21 cellular contexts compared by ENCODE assay signal in genomic region chr9:37987467-37987981, GRCh38.
A peak's percentile ranks its signal among the peaks of the same experiment; 100 is the strongest.
DNase-seq lines count a peak whose midpoint lies in the region; ATAC-seq and TF ChIP-seq lines count a peak whose summit lies in the region.
"Had no signal": no experiment of that assay in that cellular context is flagged by ENCODE, and none has a peak within 500 bp of the region (broad histone marks: within the 10 kb centered on the region; RNA-seq: fewer than 3 reads in every experiment).

No MANE protein-coding gene starts in this region.

- H3K4me1 ChIP-seq in right atrium auricular region, result peaks cover 0 to 64% of the 10 kb centered on the region in 2 donors

- H3K36me3 ChIP-seq in SK-N-MC (ENCODE audit: insufficient read depth, low read length) (0 out of 2 replicates have a peak, but pooled peaks cover 4% of the 10 kb centered on the region), right atrium auricular region (no peaks in the 10 kb centered on the region)
- H3K36me3 ChIP-seq: spleen had no signal

- no peaks in the 10 kb centered on the region for H3K4me1 Mint-ChIP-seq in activated T-cell treated with anti-CD3 and anti-CD28 coated beads, Interleukin-2, amount 50 U/mL, for 4 hours (ENCODE audit: low read depth)
- H3K4me1 Mint-ChIP-seq: CD4-positive, CD25-positive, alpha-beta regulatory T cell had no signal

- H3K27ac ChIP-seq in SK-N-MC, result peak overlapping the region; percentile 98
- H3K27ac ChIP-seq in right atrium auricular region, result peak overlapping the region; percentile 64 to 84
- H3K27ac ChIP-seq: spleen had no signal

- no peak overlapping the region for H3K9ac ChIP-seq in SK-N-MC (ENCODE audit: insufficient read length)

- H3K9me3 ChIP-seq in SK-N-MC (ENCODE audit: low read depth, low read length) (no peaks in the 10 kb centered on the region), right atrium auricular region (no peaks in the 10 kb centered on the region)
- H3K9me3 ChIP-seq: spleen had no signal

- H3K4me3 ChIP-seq in SK-N-MC (no peak overlapping the region), right atrium auricular region (no peak overlapping the region)
- H3K4me3 ChIP-seq: spleen had no signal

- no peak for TF ChIP-seq POLR2A in GM18505 (IDR thresholded peaks at IDR 0.05; ENCODE audit: borderline replicate concordance, extremely low read depth, insufficient read depth, insufficient read length)

- ATAC-seq in Right ventricle myocardium inferior (peak; percentile 35), GM18505 (IDR thresholded peaks at IDR 0.05; ENCODE audit: unreplicated experiment) (no peak), HG03520 (IDR thresholded peaks at IDR 0.05; ENCODE audit: unreplicated experiment) (no peak)
- no peak for ATAC-seq in activated T-cell treated with anti-CD3 and anti-CD28 coated beads, Interleukin-2, amount 50 U/mL, for 4 hours
- ATAC-seq: activated CD8-positive, alpha-beta memory T cell treated with anti-CD3 and anti-CD28 coated beads, Interleukin-2, amount 10 ng/mL, durations not matched to agents 7 days and 5 days; naive thymus-derived CD8-positive, alpha-beta T cell had no signal

- H3K9me3 Mint-ChIP-seq in activated T-cell treated with anti-CD3 and anti-CD28 coated beads, Interleukin-2, amount 50 U/mL, for 4 hours, result no peaks in the 10 kb centered on the region
- H3K9me3 Mint-ChIP-seq: naive thymus-derived CD8-positive, alpha-beta T cell; stimulated activated effector memory CD8-positive, alpha-beta T cell treated with anti-CD3 and anti-CD28 coated beads, Interleukin-12 subunit alpha, Interleukin-12 subunit beta, amount 100 ng/mL, for 72 hours had no signal

- intact Hi-C loops in Right ventricle myocardium inferior (cut with DNase I) (loop anchor here (5.0 kb wide), 3 partner anchors 35 to 80 kb away; partner anchors contain the start of gene SHB), cardiac septum (cut with DNase I) (no loop called here)

- H3K36me3 Mint-ChIP-seq in activated T-cell treated with anti-CD3 and anti-CD28 coated beads, Interleukin-2, amount 50 U/mL, for 4 hours (ENCODE audit: insufficient read depth), result no peaks in the 10 kb centered on the region
- H3K36me3 Mint-ChIP-seq: activated CD8-positive, alpha-beta memory T cell treated with anti-CD3 and anti-CD28 coated beads, Interleukin-2, amount 10 ng/mL, durations not matched to agents 7 days and 5 days; CD4-positive, CD25-positive, alpha-beta regulatory T cell; naive thymus-derived CD8-positive, alpha-beta T cell; stimulated activated effector memory CD8-positive, alpha-beta T cell treated with anti-CD3 and anti-CD28 coated beads, Interleukin-12 subunit alpha, Interleukin-12 subunit beta, amount 100 ng/mL, for 72 hours had no signal

- no peak overlapping the region for H3K4me3 Mint-ChIP-seq in activated T-cell treated with anti-CD3 and anti-CD28 coated beads, Interleukin-2, amount 50 U/mL, for 4 hours
- H3K4me3 Mint-ChIP-seq: activated CD8-positive, alpha-beta memory T cell treated with anti-CD3 and anti-CD28 coated beads, Interleukin-2, amount 10 ng/mL, durations not matched to agents 7 days and 5 days; CD4-positive, CD25-positive, alpha-beta regulatory T cell; stimulated activated effector memory CD8-positive, alpha-beta T cell treated with anti-CD3 and anti-CD28 coated beads, Interleukin-12 subunit alpha, Interleukin-12 subunit beta, amount 100 ng/mL, for 72 hours had no signal

- no peak for TF ChIP-seq CTCF in right atrium auricular region (IDR thresholded peaks at IDR 0.05)

- no peaks in the 10 kb centered on the region for H3K27me3 ChIP-seq in right atrium auricular region
- H3K27me3 ChIP-seq: spleen had no signal

- no peaks in the 10 kb centered on the region for H3K27me3 Mint-ChIP-seq in activated T-cell treated with anti-CD3 and anti-CD28 coated beads, Interleukin-2, amount 50 U/mL, for 4 hours (ENCODE audit: low read depth)
- H3K27me3 Mint-ChIP-seq: activated CD8-positive, alpha-beta memory T cell treated with anti-CD3 and anti-CD28 coated beads, Interleukin-2, amount 10 ng/mL, durations not matched to agents 7 days and 5 days; CD4-positive, CD25-positive, alpha-beta regulatory T cell had no signal

- DNase-seq in Right ventricle myocardium inferior (ENCODE audit: missing footprints) (no peak), cardiac septum (ENCODE audit: low spot score) (no peak), SK-N-MC (ENCODE audit: low read depth, low spot score) (no peak), right atrium auricular region (ENCODE audit: low spot score) (no peak), GDM1 (lab: John Stamatoyannopoulos, UW) (no peak)
- no peak for DNase-seq in activated T-cell treated with anti-CD3 and anti-CD28 coated beads, Interleukin-2, amount 50 U/mL, for 4 hours
- DNase-seq: activated CD4-positive, alpha-beta T cell treated with anti-CD3 and anti-CD28 coated beads for 1 hour; activated CD8-positive, alpha-beta memory T cell treated with anti-CD3 and anti-CD28 coated beads, Interleukin-2, amount 10 ng/mL, durations not matched to agents 7 days and 5 days; activated naive CD4-positive, alpha-beta T cell; CD4-positive, CD25-positive, alpha-beta regulatory T cell; EL; erythroblast; mammary epithelial cell; naive thymus-derived CD8-positive, alpha-beta T cell; NCI-H1436; NCI-H526 treated with DMSO at 0.1 percent for 48 hours; spleen; T-helper 2 cell had no signal
